In the genomic region with DNA sequence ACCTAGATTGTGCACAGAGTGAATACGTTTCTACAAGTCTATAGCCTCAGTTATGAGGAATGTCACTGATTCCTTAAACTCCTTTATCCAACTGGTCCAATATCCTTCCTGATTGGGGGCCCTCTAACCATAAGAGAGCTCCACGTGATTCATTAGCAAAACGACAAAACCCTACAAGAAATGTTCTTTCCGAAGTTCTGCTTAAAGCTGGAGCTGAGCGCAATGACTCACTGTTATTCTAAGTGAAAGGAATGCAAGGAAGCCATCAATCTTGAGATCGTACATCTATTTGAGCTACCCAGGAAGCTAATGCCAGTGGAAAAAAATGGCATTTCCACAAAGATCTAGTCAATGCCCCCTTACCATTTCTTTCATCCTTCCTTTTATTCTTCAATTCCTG, we compare ENCODE assay signal across 1 cellular context.
TF ChIP-seq lines count a peak whose summit lies in the region.

No MANE protein-coding gene starts in this region.

TF ChIP-seq in IMR-90, 13 proteins besides CTCF, POLR2A, EP300 and RAD21:
- TF ChIP-seq NFE2L2 (IDR thresholded peaks at IDR 0.05; ENCODE audit: low read depth, low read length) (no peak), SMC3 (IDR thresholded peaks at IDR 0.05; ENCODE audit: low read depth, low read length) (no peak), MXI1 (IDR thresholded peaks at IDR 0.05; ENCODE audit: borderline replicate concordance, low read depth, low read length) (no peak), RFX5 (IDR thresholded peaks at IDR 0.05; ENCODE audit: low read depth, low read length) (no peak), CEBPB (IDR thresholded peaks at IDR 0.05; ENCODE audit: low read depth, low read length) (no peak), RCOR1 (IDR thresholded peaks at IDR 0.05; ENCODE audit: insufficient replicate concordance, low read length) (no peak), FOS (IDR thresholded peaks at IDR 0.05; ENCODE audit: low read depth, low read length) (no peak)
- TF ChIP-seq, protein P1, sequence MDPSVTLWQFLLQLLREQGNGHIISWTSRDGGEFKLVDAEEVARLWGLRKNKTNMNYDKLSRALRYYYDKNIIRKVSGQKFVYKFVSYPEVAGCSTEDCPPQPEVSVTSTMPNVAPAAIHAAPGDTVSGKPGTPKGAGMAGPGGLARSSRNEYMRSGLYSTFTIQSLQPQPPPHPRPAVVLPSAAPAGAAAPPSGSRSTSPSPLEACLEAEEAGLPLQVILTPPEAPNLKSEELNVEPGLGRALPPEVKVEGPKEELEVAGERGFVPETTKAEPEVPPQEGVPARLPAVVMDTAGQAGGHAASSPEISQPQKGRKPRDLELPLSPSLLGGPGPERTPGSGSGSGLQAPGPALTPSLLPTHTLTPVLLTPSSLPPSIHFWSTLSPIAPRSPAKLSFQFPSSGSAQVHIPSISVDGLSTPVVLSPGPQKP (IDR thresholded peaks at IDR 0.05; ENCODE audit: borderline replicate concordance, low read depth, low read length), result no peak
- TF ChIP-seq, protein P2, sequence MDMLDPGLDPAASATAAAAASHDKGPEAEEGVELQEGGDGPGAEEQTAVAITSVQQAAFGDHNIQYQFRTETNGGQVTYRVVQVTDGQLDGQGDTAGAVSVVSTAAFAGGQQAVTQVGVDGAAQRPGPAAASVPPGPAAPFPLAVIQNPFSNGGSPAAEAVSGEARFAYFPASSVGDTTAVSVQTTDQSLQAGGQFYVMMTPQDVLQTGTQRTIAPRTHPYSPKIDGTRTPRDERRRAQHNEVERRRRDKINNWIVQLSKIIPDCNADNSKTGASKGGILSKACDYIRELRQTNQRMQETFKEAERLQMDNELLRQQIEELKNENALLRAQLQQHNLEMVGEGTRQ (IDR thresholded peaks at IDR 0.05; ENCODE audit: low read depth, low read length), result no peak
